15 cellular contexts compared by ENCODE assay signal in genomic region chr20:58714923-58715708, GRCh38. TPM values are rescaled to one million over a fixed set of nuclear protein-coding genes. Genes with fewer than 3 reads are reported as not detected.
A peak's percentile ranks its signal among the peaks of the same experiment; 100 is the strongest.
DNase-seq lines count a peak whose midpoint lies in the region; ATAC-seq and TF ChIP-seq lines count a peak whose summit lies in the region.
"Had no signal": no experiment of that assay in that cellular context is flagged by ENCODE, and none has a peak within 500 bp of the region (broad histone marks: within the 10 kb centered on the region; RNA-seq: fewer than 3 reads in every experiment).

No MANE protein-coding gene starts in this region.

- intact Hi-C loops in sigmoid colon (cut with DNase I) = no loop called here

- 91% methylated on average over 25 of the region's 25 CpGs for WGBS in sigmoid colon, 2 donors
- WGBS in smooth muscle cell (ENCODE audit: low lambda C conversion rate) = 94% methylated on average over 25 of the region's 25 CpGs

- no peaks in the 10 kb centered on the region for H4K20me1 ChIP-seq in smooth muscle cell (ENCODE audit: low read depth)

- H3K27ac ChIP-seq in RWPE2 (ENCODE audit: poor library complexity, severe bottlenecking) (no peak overlapping the region), sigmoid colon (no peak overlapping the region), smooth muscle cell (ENCODE audit: low read depth) (no peak overlapping the region)
- H3K27ac ChIP-seq: adrenal gland, psoas muscle, SJSA1, tibial artery had no signal

- H3K4me2 ChIP-seq in smooth muscle cell = no peak overlapping the region

- no peak overlapping the region for H3K27ac Mint-ChIP-seq in T-helper 17 cell

- H3K4me3 ChIP-seq in RWPE2 (ENCODE audit: severe bottlenecking) (no peak overlapping the region), sigmoid colon (no peak overlapping the region), smooth muscle cell (no peak overlapping the region)
- H3K4me3 ChIP-seq: adrenal gland, psoas muscle, SJSA1, tibial artery had no signal

- H3K36me3 ChIP-seq in RWPE2 (ENCODE audit: low read depth) (no peaks in the 10 kb centered on the region), sigmoid colon (no peaks in the 10 kb centered on the region), smooth muscle cell (ENCODE audit: low read depth) (no peaks in the 10 kb centered on the region)
- H3K36me3 ChIP-seq: adrenal gland, SJSA1 had no signal

- peak; percentile 4 for DNase-seq in activated naive CD4-positive, alpha-beta T cell treated with anti-CD3 and anti-CD28 coated beads, Interleukin-2, amount 50 U/mL, for 16 hours
- no peak for DNase-seq in activated naive CD4-positive, alpha-beta T cell treated with Interleukin-2 at 50 U/mL for 16 hours
- DNase-seq in RWPE2 (ENCODE audit: low spot score) = peak; percentile 79
- DNase-seq in iPS-NIHi7 (ENCODE audit: extremely low spot score) = peak; percentile 7
- peak; percentile 63 for DNase-seq in sigmoid colon
- no peak for DNase-seq in T-helper 17 cell
- DNase-seq in smooth muscle cell (lab: John Stamatoyannopoulos, UW; ENCODE audit: unreplicated experiment) = no peak
- DNase-seq: cortex of kidney; NCI-H2107; stimulated activated CD4-positive, alpha-beta T cell treated with anti-CD3 and anti-CD28 coated beads, Interleukin-2, amount 100 ng/mL, for 24 hours had no signal

- H3K27me3 ChIP-seq in RWPE2 (ENCODE audit: insufficient read depth, poor library complexity, severe bottlenecking) (peaks cover 6% of the 10 kb centered on the region), sigmoid colon (peaks cover 0 to 3% (median under 1%) of the 10 kb centered on the region in 3 donors), smooth muscle cell (ENCODE audit: low read depth) (no peaks in the 10 kb centered on the region)
- H3K27me3 ChIP-seq: adrenal gland, SJSA1 had no signal

- no peak overlapping the region for H3K9ac ChIP-seq in smooth muscle cell (ENCODE audit: low read depth)

- no peak for TF ChIP-seq POLR2A in sigmoid colon (IDR thresholded peaks at IDR 0.05)

- no peaks in the 10 kb centered on the region for H3F3A ChIP-seq in smooth muscle cell (ENCODE audit: low read depth)

- no peaks in the 10 kb centered on the region for H3K79me2 ChIP-seq in smooth muscle cell (ENCODE audit: low read depth)

- H3K27me3 Mint-ChIP-seq in T-helper 17 cell = no peaks in the 10 kb centered on the region

- ATAC-seq in RWPE2 (ENCODE audit: low read depth) (no peak), T-helper 17 cell (no peak), GM21529 (IDR thresholded peaks at IDR 0.05; ENCODE audit: unreplicated experiment) (no peak)
- ATAC-seq: psoas muscle had no signal

- H3K36me3 Mint-ChIP-seq in T-helper 17 cell (ENCODE audit: low read depth) = no peaks in the 10 kb centered on the region

- no peaks in the 10 kb centered on the region for H3K4me1 Mint-ChIP-seq in T-helper 17 cell

- H3K9me3 ChIP-seq in RWPE2 (ENCODE audit: severe bottlenecking) (no peaks in the 10 kb centered on the region), sigmoid colon (no peaks in the 10 kb centered on the region), T-helper 17 cell (ENCODE audit: control insufficient read depth, low read length, poor library complexity, severe bottlenecking) (no peaks in the 10 kb centered on the region), smooth muscle cell (replicated peaks; ENCODE audit: low read depth) (no peaks in the 10 kb centered on the region)
- H3K9me3 ChIP-seq: adrenal gland, psoas muscle, SJSA1, tibial artery had no signal

- no peak overlapping the region for H3K4me3 Mint-ChIP-seq in T-helper 17 cell

- TF ChIP-seq CTCF in RWPE2 (IDR thresholded peaks at IDR 0.05; ENCODE audit: poor library complexity, severe bottlenecking) = no peak
- TF ChIP-seq CTCF in sigmoid colon (IDR thresholded peaks at IDR 0.05) = no peak
- TF ChIP-seq CTCF in smooth muscle cell (IDR thresholded peaks at IDR 0.05; ENCODE audit: borderline replicate concordance, insufficient read depth, poor library complexity, severe bottlenecking) = no peak

- no peak for TF ChIP-seq EP300 in sigmoid colon (IDR thresholded peaks at IDR 0.05)

- H3K4me1 ChIP-seq in RWPE2 (ENCODE audit: insufficient read depth, poor library complexity, severe bottlenecking) (no peaks in the 10 kb centered on the region), sigmoid colon (no peaks in the 10 kb centered on the region), smooth muscle cell (ENCODE audit: low read depth) (no peaks in the 10 kb centered on the region)
- H3K4me1 ChIP-seq: adrenal gland, psoas muscle, SJSA1 had no signal

- H2AFZ ChIP-seq in smooth muscle cell (ENCODE audit: low read depth) = no peak overlapping the region

RNA-seq across cellular contexts. Expression of gene NPEPL1, which starts 22.5 kb away (rescaled TPM):
- 10 to 100 TPM; 22.9 to 65.1 (median 46.0) TPM for total RNA-seq in sigmoid colon
- 10 to 100 TPM; 10.6 to 26.5 (median 16.8) TPM for polyA plus RNA-seq in sigmoid colon
- total RNA-seq in T-helper 17 cell = 10 to 100 TPM; 59.2 to 64.8 TPM
- 12.1 and 17.7 TPM in 2 replicates for total RNA-seq in smooth muscle cell
- polyA plus RNA-seq in smooth muscle cell = 32.9 and 46.7 TPM in 2 replicates

Comparison
In these comparisons a context has a peak if more than half of its experiments do, and no peak if none do; other contexts are left out.
1. DNase-seq: peak in activated naive CD4-positive, alpha-beta T cell treated with anti-CD3 and anti-CD28 coated beads, Interleukin-2, amount 50 U/mL, for 16 hours (single experiment), RWPE2 (single experiment), iPS-NIHi7 (single experiment) and sigmoid colon (single experiment); none in activated naive CD4-positive, alpha-beta T cell treated with Interleukin-2 at 50 U/mL for 16 hours (single experiment), T-helper 17 cell (0 of 3) and smooth muscle cell (single experiment).